In the genomic region with DNA sequence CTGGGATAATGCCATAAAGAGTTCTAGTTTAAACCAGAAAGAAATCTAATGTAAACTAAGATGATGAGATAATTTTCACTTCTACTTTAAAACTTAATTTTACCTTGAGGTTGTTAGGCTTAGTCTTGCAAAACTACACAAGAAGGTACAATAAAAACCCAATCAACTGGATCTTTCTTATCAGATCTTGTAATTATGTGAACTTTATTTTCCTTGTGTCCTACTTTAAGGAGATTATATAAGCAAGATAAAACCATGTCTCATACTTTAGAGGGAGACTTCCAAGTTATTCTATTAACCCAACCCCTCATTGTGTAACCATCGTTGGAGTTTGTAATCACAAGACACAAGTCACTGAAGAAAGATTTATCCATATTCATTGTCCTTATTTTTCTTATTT, we compare ENCODE assay signal across 18 cellular contexts.
A peak's percentile ranks its signal among the peaks of the same experiment; 100 is the strongest.
DNase-seq lines count a peak whose midpoint lies in the region; ATAC-seq and TF ChIP-seq lines count a peak whose summit lies in the region.
"Had no signal": no experiment of that assay in that cellular context is flagged by ENCODE, and none has a peak within 500 bp of the region (broad histone marks: within the 10 kb centered on the region; RNA-seq: fewer than 3 reads in every experiment).

No MANE protein-coding gene starts in this region.

- CTCF ChIA-PET in HEK293 (lab: Yijun Ruan, JAX) = no interaction called here

- H3K9me3 Mint-ChIP-seq in glutamatergic neuron (ENCODE audit: unreplicated experiment) = no peaks in the 10 kb centered on the region
- H3K9me3 Mint-ChIP-seq: CD4-positive, alpha-beta memory T cell had no signal

- H3K4me1 ChIP-seq in HEK293 (ENCODE audit: control insufficient read depth, insufficient read depth, low read length) (no peaks in the 10 kb centered on the region), aorta (ENCODE audit: control insufficient read depth in 1 of 2, insufficient read depth in 2 of 2, low read length in 2 of 2) (no peaks in the 10 kb centered on the region)

- no peaks in the 10 kb centered on the region for H3K36me3 Mint-ChIP-seq in glutamatergic neuron (ENCODE audit: unreplicated experiment)
- H3K36me3 Mint-ChIP-seq: CD4-positive, alpha-beta memory T cell had no signal

- no peaks in the 10 kb centered on the region for H3K4me1 Mint-ChIP-seq in glutamatergic neuron (ENCODE audit: low read depth, unreplicated experiment)
- H3K4me1 Mint-ChIP-seq: CD4-positive, alpha-beta memory T cell had no signal

- no peaks in the 10 kb centered on the region for H3K27me3 ChIP-seq in aorta (ENCODE audit: control insufficient read depth in 1 of 2, insufficient read depth in 2 of 2, low read length in 1 of 2)

- H3K27ac ChIP-seq in HEK293 (ENCODE audit: extremely low read depth, low read depth, low read length) = no peak overlapping the region
- no peak overlapping the region for H3K27ac ChIP-seq in aorta (ENCODE audit: low read depth in 1 of 2, low read length in 2 of 2)
- H3K27ac ChIP-seq: GM23248 had no signal

- DNase-seq in amniotic epithelial cell (ENCODE audit: low read depth) (peak; percentile 33), left colon (no peak), renal cortical epithelial cell (ENCODE audit: low read depth) (peak; percentile 4), nucleus accumbens (lab: John Stamatoyannopoulos, UW) (no peak), glutamatergic neuron (no peak), aorta (no peak)
- DNase-seq: C1 segment of cervical spinal cord; Calu3; CD4-positive, alpha-beta memory T cell; COR-L47; DMS53; DMS79 treated with DMSO at 0.1 percent for 48 hours; GF-D8; GM23248; H7; HCEC 1CT had no signal

- H3K9me3 ChIP-seq in HEK293 (ENCODE audit: control insufficient read depth, insufficient read depth, low read depth, low read length) (no peaks in the 10 kb centered on the region), aorta (ENCODE audit: control insufficient read depth, low read length) (no peaks in the 10 kb centered on the region)

- no peak overlapping the region for H3K27ac Mint-ChIP-seq in glutamatergic neuron (ENCODE audit: unreplicated experiment)
- H3K27ac Mint-ChIP-seq: CD4-positive, alpha-beta memory T cell had no signal

- WGBS in aorta, 2 donors = 40 to 52% methylated on average over 1 of the region's 1 CpG

- ATAC-seq in left colon = peak; percentile 63
- no peak for ATAC-seq in GM18873 (IDR thresholded peaks at IDR 0.05; ENCODE audit: low FRiP score, unreplicated experiment)
- no peak for ATAC-seq in aorta (ENCODE audit: low FRiP score)

- H3K27me3 Mint-ChIP-seq in glutamatergic neuron (ENCODE audit: unreplicated experiment) = no peaks in the 10 kb centered on the region

- H3K36me3 ChIP-seq in HEK293 (ENCODE audit: control insufficient read depth in 2 of 2, insufficient read depth in 1 of 2, low read length in 2 of 2) (no peaks in the 10 kb centered on the region), aorta (ENCODE audit: control insufficient read depth in 1 of 2, insufficient read depth in 2 of 2, low read length in 1 of 2) (no peaks in the 10 kb centered on the region)

- POLR2A ChIA-PET in HEK293 (lab: Yijun Ruan, JAX) = no interaction called here

- intact Hi-C loops in left colon (cut with DNase I, micrococcal nuclease) = no loop called here
- intact Hi-C loops in aorta (cut with DNase I) = no loop called here

- no peak overlapping the region for H3K4me3 Mint-ChIP-seq in glutamatergic neuron (ENCODE audit: unreplicated experiment)
- H3K4me3 Mint-ChIP-seq: CD4-positive, alpha-beta memory T cell had no signal

- H3K4me3 ChIP-seq in HEK293 (ENCODE audit: low read depth, low read length) (no peak overlapping the region), aorta (ENCODE audit: low read length in 2 of 2) (no peak overlapping the region)
- H3K4me3 ChIP-seq: GM23248 had no signal

- no peak for TF ChIP-seq CTCF in HEK293 (tag by site-specific recombination; IDR thresholded peaks at IDR 0.05)
- no peak for TF ChIP-seq CTCF in glutamatergic neuron (IDR thresholded peaks at IDR 0.05; ENCODE audit: partially characterized antibody, unreplicated experiment)

TF ChIP-seq in HEK293, 187 proteins besides CTCF, POLR2A, EP300 and RAD21:
- no peak for TF ChIP-seq ZNF48 (tag by site-specific recombination; IDR thresholded peaks at IDR 0.05)
- TF ChIP-seq ZNF830 (tag by site-specific recombination; IDR thresholded peaks at IDR 0.05; ENCODE audit: low read depth) = no peak
- TF ChIP-seq ZNF24 (tag by site-specific recombination; IDR thresholded peaks at IDR 0.05) = no peak
- TF ChIP-seq KLF10 (tag by site-specific recombination; IDR thresholded peaks at IDR 0.05) = no peak
- TF ChIP-seq ZBTB20 (tag by site-specific recombination; IDR thresholded peaks at IDR 0.05) = no peak
- no peak for TF ChIP-seq ZNF792 (tag by site-specific recombination; IDR thresholded peaks at IDR 0.05)
- TF ChIP-seq, protein P1, sequence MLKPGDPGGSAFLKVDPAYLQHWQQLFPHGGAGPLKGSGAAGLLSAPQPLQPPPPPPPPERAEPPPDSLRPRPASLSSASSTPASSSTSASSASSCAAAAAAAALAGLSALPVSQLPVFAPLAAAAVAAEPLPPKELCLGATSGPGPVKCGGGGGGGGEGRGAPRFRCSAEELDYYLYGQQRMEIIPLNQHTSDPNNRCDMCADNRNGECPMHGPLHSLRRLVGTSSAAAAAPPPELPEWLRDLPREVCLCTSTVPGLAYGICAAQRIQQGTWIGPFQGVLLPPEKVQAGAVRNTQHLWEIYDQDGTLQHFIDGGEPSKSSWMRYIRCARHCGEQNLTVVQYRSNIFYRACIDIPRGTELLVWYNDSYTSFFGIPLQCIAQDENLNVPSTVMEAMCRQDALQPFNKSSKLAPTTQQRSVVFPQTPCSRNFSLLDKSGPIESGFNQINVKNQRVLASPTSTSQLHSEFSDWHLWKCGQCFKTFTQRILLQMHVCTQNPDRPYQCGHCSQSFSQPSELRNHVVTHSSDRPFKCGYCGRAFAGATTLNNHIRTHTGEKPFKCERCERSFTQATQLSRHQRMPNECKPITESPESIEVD (tag by site-specific recombination; IDR thresholded peaks at IDR 0.05) = 0 out of 2 replicates have a peak, but pooled peaks have one; percentile 12
- TF ChIP-seq ZNF549 (tag by site-specific recombination; IDR thresholded peaks at IDR 0.05) = no peak
TF ChIP-seq in HEK293: peak in this region for 1.

Comparison
In these comparisons a context has a peak if more than half of its experiments do, and no peak if none do; other contexts are left out.
1. DNase-seq: peak in amniotic epithelial cell (single experiment) and renal cortical epithelial cell (single experiment); none in left colon (0 of 2), nucleus accumbens (0 of 56), glutamatergic neuron (single experiment) and aorta (0 of 2).